ENCODE assay signal across 24 cellular contexts in the genomic region with DNA sequence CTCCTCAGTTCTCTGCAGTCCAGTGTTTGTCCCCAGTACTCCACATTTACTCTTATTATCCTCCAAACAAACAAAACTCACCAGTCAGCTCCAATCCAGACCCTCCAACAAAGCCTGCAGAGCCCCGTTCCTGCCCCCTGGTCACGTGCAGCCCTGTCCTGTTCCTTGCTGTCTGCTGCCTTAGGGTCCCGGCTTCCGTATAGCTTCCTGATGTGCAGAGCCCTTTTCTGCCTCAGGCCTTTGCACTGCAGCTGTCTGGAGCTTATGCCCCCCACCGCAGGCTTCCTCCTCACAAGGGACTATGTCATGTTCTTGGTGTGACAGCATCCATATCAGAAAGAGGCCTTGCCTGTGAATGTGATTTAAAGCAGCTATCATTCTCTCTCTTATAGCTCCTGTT.
"Had no signal": no experiment of that assay in that cellular context is flagged by ENCODE, and none has a peak within 500 bp of the region (broad histone marks: within the 10 kb centered on the region; RNA-seq: fewer than 3 reads in every experiment).

No MANE protein-coding gene starts in this region.

- H3K27ac ChIP-seq: heart left ventricle, left lung, ovary, prostate gland, skin epidermis, stomach, testis, tibial artery, uterus had no signal

- H3K4me1 ChIP-seq: heart left ventricle, left lung, prostate gland, testis, uterus had no signal

- H3K9me3 ChIP-seq: heart left ventricle, left lung, ovary, prostate gland, testis, tibial artery, uterus had no signal

- H3K4me3 ChIP-seq: heart left ventricle, left lung, lung, ovary, prostate gland, skin epidermis, stomach, testis, tibial artery, uterus had no signal

- H3K36me3 ChIP-seq: heart left ventricle, left lung, ovary, prostate gland, stomach, tibial artery, uterus had no signal

- DNase-seq: heart left ventricle; hypothalamus; immature natural killer cell; kidney; left colon; left lung; mesendoderm; naive B cell; ovary; right cardiac atrium; stimulated activated CD4-positive, alpha-beta T cell treated with anti-CD3 and anti-CD28 coated beads, Interleukin-12 subunit alpha, Interleukin-12 subunit beta, amount 100 ng/mL, for 4 hours; stimulated activated CD4-positive, alpha-beta T cell treated with anti-CD3 and anti-CD28 coated beads, Interleukin-15, amount 100 ng/mL, for 24 hours; stimulated activated CD4-positive, alpha-beta T cell treated with anti-CD3 and anti-CD28 coated beads, Interleukin-2, amount 100 ng/mL, for 24 hours; stimulated activated CD4-positive, alpha-beta T cell treated with anti-CD3 and anti-CD28 coated beads, Interleukin-4, amount 100 ng/mL, for 1 hour; stimulated activated naive B cell treated with anti-CD40 and anti-IgM and Interleukin-4, amounts not matched to agents 10 μg/mL and 1 μg/mL and 100 μg/mL, for 72 hours; stimulated activated naive CD8-positive, alpha-beta T cell treated with anti-CD3 and anti-CD28 coated beads, Interleukin-15, Interleukin-2, amounts not matched to agents 100 U/mL and 50 U/mL, for 24 hours; stomach; testis; tibial artery; trophoblast cell; uterus had no signal

- H3K27me3 ChIP-seq: heart left ventricle, left lung, ovary, stomach, testis, tibial artery, uterus had no signal
